ENCODE assay signal across 9 cellular contexts in genomic region chr4:142406917-142407501, GRCh38.
DNase-seq lines count a peak whose midpoint lies in the region; ATAC-seq and TF ChIP-seq lines count a peak whose summit lies in the region.
"Had no signal": no experiment of that assay in that cellular context is flagged by ENCODE, and none has a peak within 500 bp of the region (broad histone marks: within the 10 kb centered on the region; RNA-seq: fewer than 3 reads in every experiment).

No MANE protein-coding gene starts in this region.

- H3K4me3 ChIP-seq in fibroblast of villous mesenchyme (ENCODE audit: low read depth, low read length): no peak overlapping the region
- no peak overlapping the region for H3K4me3 ChIP-seq in aorta (ENCODE audit: low read length in 2 of 2)

- no peaks in the 10 kb centered on the region for H3K9me3 Mint-ChIP-seq in activated CD4-positive, alpha-beta T cell treated with anti-CD3 and anti-CD28 coated beads for 36 hours (ENCODE audit: low read depth)
- H3K9me3 Mint-ChIP-seq in activated CD4-positive, alpha-beta memory T cell treated with anti-CD3 and anti-CD28 coated beads, Interleukin-2, amount 10 ng/mL, durations not matched to agents 7 days and 5 days: no peaks in the 10 kb centered on the region
- H3K9me3 Mint-ChIP-seq in stimulated activated naive CD8-positive, alpha-beta T cell treated with anti-CD3 and anti-CD28 coated beads, Interleukin-15, Interleukin-2, amounts not matched to agents 100 ng/mL and 50 ng/mL, for 24 hours: no peaks in the 10 kb centered on the region
- no peaks in the 10 kb centered on the region for H3K9me3 Mint-ChIP-seq in stimulated activated memory B cell treated with anti-CD40 and anti-IgM and Interleukin-4, amounts not matched to agents 10 μg/mL and 1 μg/mL and 100 μg/mL, for 72 hours

- no peaks in the 10 kb centered on the region for H3K27me3 Mint-ChIP-seq in activated CD4-positive, alpha-beta T cell treated with anti-CD3 and anti-CD28 coated beads for 36 hours
- no peaks in the 10 kb centered on the region for H3K27me3 Mint-ChIP-seq in activated CD4-positive, alpha-beta memory T cell treated with anti-CD3 and anti-CD28 coated beads, Interleukin-2, amount 10 ng/mL, durations not matched to agents 7 days and 5 days
- H3K27me3 Mint-ChIP-seq in stimulated activated naive CD8-positive, alpha-beta T cell treated with anti-CD3 and anti-CD28 coated beads, Interleukin-15, Interleukin-2, amounts not matched to agents 100 ng/mL and 50 ng/mL, for 24 hours: no peaks in the 10 kb centered on the region
- H3K27me3 Mint-ChIP-seq in stimulated activated memory B cell treated with anti-CD40 and anti-IgM and Interleukin-4, amounts not matched to agents 10 μg/mL and 1 μg/mL and 100 μg/mL, for 72 hours: peaks cover 21% of the 10 kb centered on the region

- no peak for TF ChIP-seq CTCF in fibroblast of villous mesenchyme (IDR thresholded peaks at IDR 0.05; ENCODE audit: insufficient read depth, low read depth, low read length)

- intact Hi-C loops in activated CD4-positive, alpha-beta T cell treated with anti-CD3 and anti-CD28 coated beads for 36 hours (cut with DNase I, micrococcal nuclease): loop anchor here (1.0 to 10.0 kb wide), 10 partner anchors 9 to 1105 kb away; partner anchors contain the start of genes SMARCA5 (in 1 of the 2) and USP38 (in 1 of the 2)
- intact Hi-C loops in aorta (cut with DNase I): no loop called here

- H3K9me3 ChIP-seq in aorta (ENCODE audit: control insufficient read depth, low read length): no peaks in the 10 kb centered on the region

- POLR2A ChIA-PET in activated CD4-positive, alpha-beta T cell treated with anti-CD3 and anti-CD28 coated beads for 36 hours (lab: Charles Lee): interaction anchor here (0.6 to 6.1 kb wide), 15 partner anchors 10 to 445 kb away, joined by 3 to 79 read pairs (median 4); no protein-coding TSS in a partner anchor
- POLR2A ChIA-PET in activated CD4-positive, alpha-beta memory T cell treated with anti-CD3 and anti-CD28 coated beads, Interleukin-2, amount 10 ng/mL, durations not matched to agents 7 days and 5 days (lab: Charles Lee): interaction anchor here (0.7 to 11.1 kb wide), 27 partner anchors 7 to 1107 kb away, joined by 3 to 291 read pairs (median 5); partner anchors contain the start of gene SMARCA5

- H3K27ac ChIP-seq in aorta (ENCODE audit: low read depth in 1 of 2, low read length in 2 of 2): no peak overlapping the region

- H3K4me1 ChIP-seq in aorta (ENCODE audit: control insufficient read depth in 1 of 2, insufficient read depth in 2 of 2, low read length in 2 of 2): peaks cover 0 to 3% of the 10 kb centered on the region in 2 donors

- H3K27me3 ChIP-seq in aorta (ENCODE audit: control insufficient read depth in 1 of 2, insufficient read depth in 2 of 2, low read length in 1 of 2): no peaks in the 10 kb centered on the region

- peaks cover 19% of the 10 kb centered on the region for H3K36me3 Mint-ChIP-seq in activated CD4-positive, alpha-beta T cell treated with anti-CD3 and anti-CD28 coated beads for 36 hours (ENCODE audit: low read depth)
- H3K36me3 Mint-ChIP-seq in activated CD4-positive, alpha-beta memory T cell treated with anti-CD3 and anti-CD28 coated beads, Interleukin-2, amount 10 ng/mL, durations not matched to agents 7 days and 5 days (ENCODE audit: low read depth): peaks cover 12% of the 10 kb centered on the region
- H3K36me3 Mint-ChIP-seq in stimulated activated naive CD8-positive, alpha-beta T cell treated with anti-CD3 and anti-CD28 coated beads, Interleukin-15, Interleukin-2, amounts not matched to agents 100 ng/mL and 50 ng/mL, for 24 hours (ENCODE audit: low read depth): peaks cover 13% of the 10 kb centered on the region
- no peaks in the 10 kb centered on the region for H3K36me3 Mint-ChIP-seq in stimulated activated memory B cell treated with anti-CD40 and anti-IgM and Interleukin-4, amounts not matched to agents 10 μg/mL and 1 μg/mL and 100 μg/mL, for 72 hours

- H3K4me3 Mint-ChIP-seq in activated CD4-positive, alpha-beta T cell treated with anti-CD3 and anti-CD28 coated beads for 36 hours: peak overlapping the region; percentile 87
- H3K4me3 Mint-ChIP-seq in activated CD4-positive, alpha-beta memory T cell treated with anti-CD3 and anti-CD28 coated beads, Interleukin-2, amount 10 ng/mL, durations not matched to agents 7 days and 5 days: peak overlapping the region; percentile 86
- peak overlapping the region; percentile 100 for H3K4me3 Mint-ChIP-seq in stimulated activated naive CD8-positive, alpha-beta T cell treated with anti-CD3 and anti-CD28 coated beads, Interleukin-15, Interleukin-2, amounts not matched to agents 100 ng/mL and 50 ng/mL, for 24 hours
- no peak overlapping the region for H3K4me3 Mint-ChIP-seq in stimulated activated memory B cell treated with anti-CD40 and anti-IgM and Interleukin-4, amounts not matched to agents 10 μg/mL and 1 μg/mL and 100 μg/mL, for 72 hours

- H3K4me1 Mint-ChIP-seq in activated CD4-positive, alpha-beta T cell treated with anti-CD3 and anti-CD28 coated beads for 36 hours: peaks cover 57% of the 10 kb centered on the region
- peaks cover 57% of the 10 kb centered on the region for H3K4me1 Mint-ChIP-seq in activated CD4-positive, alpha-beta memory T cell treated with anti-CD3 and anti-CD28 coated beads, Interleukin-2, amount 10 ng/mL, durations not matched to agents 7 days and 5 days
- H3K4me1 Mint-ChIP-seq in stimulated activated naive CD8-positive, alpha-beta T cell treated with anti-CD3 and anti-CD28 coated beads, Interleukin-15, Interleukin-2, amounts not matched to agents 100 ng/mL and 50 ng/mL, for 24 hours (ENCODE audit: low read depth): peaks cover 73% of the 10 kb centered on the region
- H3K4me1 Mint-ChIP-seq in stimulated activated memory B cell treated with anti-CD40 and anti-IgM and Interleukin-4, amounts not matched to agents 10 μg/mL and 1 μg/mL and 100 μg/mL, for 72 hours: peaks cover 15% of the 10 kb centered on the region

- CTCF ChIA-PET in activated CD4-positive, alpha-beta T cell treated with anti-CD3 and anti-CD28 coated beads for 36 hours (lab: Charles Lee): interaction anchor here (0.6 to 4.2 kb wide), 24 partner anchors 8 to 432 kb away, joined by 3 to 39 read pairs (median 4); no protein-coding TSS in a partner anchor
- CTCF ChIA-PET in activated CD4-positive, alpha-beta memory T cell treated with anti-CD3 and anti-CD28 coated beads, Interleukin-2, amount 10 ng/mL, durations not matched to agents 7 days and 5 days (lab: Charles Lee): interaction anchor here (0.7 to 5.3 kb wide), 11 partner anchors 9 to 440 kb away, joined by 3 to 65 read pairs (median 5); partner anchors contain the start of gene INPP4B

- DNase-seq in activated CD4-positive, alpha-beta T cell treated with anti-CD3 and anti-CD28 coated beads for 36 hours: peak; percentile 67
- no peak for DNase-seq in activated CD4-positive, alpha-beta T cell treated with anti-CD3 and anti-CD28 coated beads for 1 hour
- DNase-seq in activated CD4-positive, alpha-beta memory T cell treated with anti-CD3 and anti-CD28 coated beads, Interleukin-2, amount 10 ng/mL, durations not matched to agents 7 days and 5 days: no peak
- peak; percentile 13 for DNase-seq in fibroblast of villous mesenchyme (ENCODE audit: low read depth)
- no peak for DNase-seq in aorta
- DNase-seq: activated CD4-positive, CD25-positive, alpha-beta regulatory T cell treated with anti-CD3 and anti-CD28 coated beads, Interleukin-2, amount 50 U/mL, for 72 hours had no signal

- H3K36me3 ChIP-seq in aorta (ENCODE audit: control insufficient read depth in 1 of 2, insufficient read depth in 2 of 2, low read length in 1 of 2): no peaks in the 10 kb centered on the region

- 30 to 40% methylated on average over 7 of the region's 7 CpGs for WGBS in aorta, 2 donors

- ATAC-seq in activated CD4-positive, alpha-beta T cell treated with anti-CD3 and anti-CD28 coated beads for 36 hours: peak; percentile 38
- ATAC-seq in stimulated activated memory B cell treated with anti-CD40 and anti-IgM and Interleukin-4, amounts not matched to agents 10 μg/mL and 1 μg/mL and 100 μg/mL, for 72 hours: no peak
- ATAC-seq in aorta (ENCODE audit: low FRiP score) (no peak), HG03045 (IDR thresholded peaks at IDR 0.05; ENCODE audit: unreplicated experiment) (no peak)

- peak overlapping the region; percentile 99 for H3K27ac Mint-ChIP-seq in activated CD4-positive, alpha-beta T cell treated with anti-CD3 and anti-CD28 coated beads for 36 hours
- H3K27ac Mint-ChIP-seq in activated CD4-positive, alpha-beta memory T cell treated with anti-CD3 and anti-CD28 coated beads, Interleukin-2, amount 10 ng/mL, durations not matched to agents 7 days and 5 days: peak overlapping the region; percentile 99
- H3K27ac Mint-ChIP-seq in stimulated activated naive CD8-positive, alpha-beta T cell treated with anti-CD3 and anti-CD28 coated beads, Interleukin-15, Interleukin-2, amounts not matched to agents 100 ng/mL and 50 ng/mL, for 24 hours: peak overlapping the region; percentile 100
- no peak overlapping the region for H3K27ac Mint-ChIP-seq in stimulated activated memory B cell treated with anti-CD40 and anti-IgM and Interleukin-4, amounts not matched to agents 10 μg/mL and 1 μg/mL and 100 μg/mL, for 72 hours

Comparison
In these comparisons a context has a peak if more than half of its experiments do, and no peak if none do; other contexts are left out.
1. DNase-seq: peak in activated CD4-positive, alpha-beta T cell treated with anti-CD3 and anti-CD28 coated beads for 36 hours (single experiment) and fibroblast of villous mesenchyme (single experiment); none in activated CD4-positive, alpha-beta T cell treated with anti-CD3 and anti-CD28 coated beads for 1 hour (single experiment), activated CD4-positive, alpha-beta memory T cell treated with anti-CD3 and anti-CD28 coated beads, Interleukin-2, amount 10 ng/mL, durations not matched to agents 7 days and 5 days (single experiment) and aorta (0 of 2).
2. intact Hi-C loops: an anchor here in activated CD4-positive, alpha-beta T cell treated with anti-CD3 and anti-CD28 coated beads for 36 hours (1.0 to 10.0 kb wide); none called in aorta.